11 cellular contexts compared by ENCODE assay signal in genomic region chr6:34233867-34234266, GRCh38. TPM values are rescaled to one million over a fixed set of nuclear protein-coding genes. Genes with fewer than 3 reads are reported as not detected.
DNase-seq lines count a peak whose midpoint lies in the region; ATAC-seq and TF ChIP-seq lines count a peak whose summit lies in the region.
"Had no signal": no experiment of that assay in that cellular context is flagged by ENCODE, and none has a peak within 500 bp of the region (broad histone marks: within the 10 kb centered on the region; RNA-seq: fewer than 3 reads in every experiment).

No MANE protein-coding gene starts in this region.

- no peaks in the 10 kb centered on the region for H3K9me3 Mint-ChIP-seq in CD4-positive, alpha-beta memory T cell
- H3K9me3 Mint-ChIP-seq in chondrocyte (ENCODE audit: low read depth), result no peaks in the 10 kb centered on the region
- no peaks in the 10 kb centered on the region for H3K9me3 Mint-ChIP-seq in nephron

- peaks cover 10 to 30% (median 16%) of the 10 kb centered on the region in 4 donors for H3K4me1 Mint-ChIP-seq in CD4-positive, alpha-beta memory T cell
- peaks cover 9% of the 10 kb centered on the region for H3K4me1 Mint-ChIP-seq in chondrocyte (ENCODE audit: low read depth)
- H3K4me1 Mint-ChIP-seq in nephron, result peaks cover 8% of the 10 kb centered on the region

- POLR2A ChIA-PET in CD4-positive, alpha-beta memory T cell (lab: Charles Lee; ENCODE audit: partially characterized antibody), result interaction anchor here (2.5 to 3.1 kb wide), 2 partner anchors 10 to 15 kb away, joined by 12 to 17 read pairs; partner anchors contain the start of gene SMIM29

- TF ChIP-seq CTCF in chondrocyte (IDR thresholded peaks at IDR 0.05), result no peak
- TF ChIP-seq CTCF in nephron (IDR thresholded peaks at IDR 0.05; ENCODE audit: unreplicated experiment in 3 of 3), result no peak

- WGBS in HUES64, result 91% methylated on average over 7 of the region's 7 CpGs

- no peaks in the 10 kb centered on the region for H3K27me3 ChIP-seq in CD4-positive, alpha-beta memory T cell (ENCODE audit: insufficient read depth, low read length)
- H3K27me3 ChIP-seq in HUES64 (ENCODE audit: insufficient read depth, low read length), result no peaks in the 10 kb centered on the region

- intact Hi-C loops in CD4-positive, alpha-beta memory T cell (cut with micrococcal nuclease), result no loop called here

- H3K36me3 ChIP-seq in CD4-positive, alpha-beta memory T cell (ENCODE audit: insufficient read depth, low read length), result no peaks in the 10 kb centered on the region
- peaks cover 7% of the 10 kb centered on the region for H3K36me3 ChIP-seq in HUES64 (ENCODE audit: insufficient read depth, low read length)

- H3K27ac ChIP-seq in CD4-positive, alpha-beta memory T cell (ENCODE audit: low read depth, low read length), result no peak overlapping the region
- peak overlapping the region; percentile 100 for H3K27ac ChIP-seq in HUES64 (ENCODE audit: low read depth, low read length)
- H3K27ac ChIP-seq: C4-2B had no signal

- H3K4me1 ChIP-seq in CD4-positive, alpha-beta memory T cell (ENCODE audit: insufficient read depth, low read length), result peaks cover 14% of the 10 kb centered on the region
- peaks cover 18% of the 10 kb centered on the region for H3K4me1 ChIP-seq in HUES64 (ENCODE audit: insufficient read depth, low read length)

- peak overlapping the region in 7 of 8 donors; percentile 11 to 86 (median 71) for H3K4me3 Mint-ChIP-seq in CD4-positive, alpha-beta memory T cell
- H3K4me3 Mint-ChIP-seq in chondrocyte (ENCODE audit: unreplicated experiment) (no peak overlapping the region), nephron (peak overlapping the region in 2 of 3 experiments; percentile 5 to 52)

- ATAC-seq in GM21528 (IDR thresholded peaks at IDR 0.05; ENCODE audit: low FRiP score, unreplicated experiment), result no peak

- H3K27ac Mint-ChIP-seq in CD4-positive, alpha-beta memory T cell, result peak overlapping the region; percentile 32 to 96 (median 82)
- no peak overlapping the region for H3K27ac Mint-ChIP-seq in chondrocyte (ENCODE audit: unreplicated experiment)
- H3K27ac Mint-ChIP-seq in nephron, result peak overlapping the region in 2 of 3 experiments; percentile 36 to 91

- no peak overlapping the region for H3K4me3 ChIP-seq in CD4-positive, alpha-beta memory T cell (ENCODE audit: low read length in 2 of 2)
- H3K4me3 ChIP-seq in HUES64 (ENCODE audit: low read length), result 0 out of 2 replicates have a peak overlapping the region, but pooled peaks have one; percentile 57

- no peak for DNase-seq in CD4-positive, alpha-beta memory T cell
- peak; percentile 66 for DNase-seq in chondrocyte (ENCODE audit: low spot score)
- no peak for DNase-seq in stimulated activated CD4-positive, alpha-beta T cell treated with anti-CD3 and anti-CD28 coated beads, Interleukin-4, amount 100 ng/mL, for 4 hours
- no peak for DNase-seq in NK-92 treated with Interleukin-12 subunit alpha and Interleukin-12 subunit beta, amount 100 ng/mL, for 24 hours (lab: John Stamatoyannopoulos, UW)
- DNase-seq in globus pallidus (ENCODE audit: low spot score), result no peak
- DNase-seq: anterior cingulate cortex, retina had no signal

- no peaks in the 10 kb centered on the region for H3K9me3 ChIP-seq in CD4-positive, alpha-beta memory T cell (ENCODE audit: control insufficient read depth in 1 of 2, low read length in 2 of 2)
- no peaks in the 10 kb centered on the region for H3K9me3 ChIP-seq in HUES64 (ENCODE audit: insufficient read depth, low read depth, low read length)

- CTCF ChIA-PET in CD4-positive, alpha-beta memory T cell (lab: Charles Lee; ENCODE audit: partially characterized antibody), result interaction anchor here (0.9 to 1.8 kb wide), 3 partner anchors 10 to 37 kb away, joined by 3 to 7 read pairs (median 3); no protein-coding TSS in a partner anchor

- peaks cover 0 to 8% of the 10 kb centered on the region in 2 donors for H3K36me3 Mint-ChIP-seq in CD4-positive, alpha-beta memory T cell
- H3K36me3 Mint-ChIP-seq in chondrocyte (ENCODE audit: low read depth) (no peaks in the 10 kb centered on the region), nephron (ENCODE audit: low read depth) (no peaks in the 10 kb centered on the region)

- H3K27me3 Mint-ChIP-seq in CD4-positive, alpha-beta memory T cell, result no peaks in the 10 kb centered on the region
- no peaks in the 10 kb centered on the region for H3K27me3 Mint-ChIP-seq in chondrocyte (ENCODE audit: low read depth)
- no peaks in the 10 kb centered on the region for H3K27me3 Mint-ChIP-seq in nephron (ENCODE audit: low read depth)

- H3K9ac ChIP-seq in HUES64 (ENCODE audit: low read depth, low read length), result peak overlapping the region; percentile 100

RNA-seq across cellular contexts. Expression of gene HMGA1, which starts 2.8 kb away (rescaled TPM):
- total RNA-seq in CD4-positive, alpha-beta memory T cell, result 10 to 100 TPM; 74.7 to 77.5 TPM
- 10 to 100 TPM; 25.4 to 40.8 TPM for polyA plus RNA-seq in CD4-positive, alpha-beta memory T cell
- 2,125 TPM for polyA plus RNA-seq in HUES64 (2013, experiment 1 of 2)
- polyA plus RNA-seq in HUES64 (2013, experiment 2 of 2), result 2,161 TPM
- 33.4 to 55.2 TPM (median 37.8 TPM) in 3 replicates for total RNA-seq in chondrocyte

RNA-seq across cellular contexts. Expression of gene SMIM29, which starts 14.9 kb away (rescaled TPM):
- 10 to 100 TPM; 29.7 to 30.1 TPM for total RNA-seq in CD4-positive, alpha-beta memory T cell
- polyA plus RNA-seq in CD4-positive, alpha-beta memory T cell, result 10 to 100 TPM; 51.5 to 66.5 TPM
- 5.7 TPM for polyA plus RNA-seq in HUES64 (2013, experiment 1 of 2)
- 5.8 TPM for polyA plus RNA-seq in HUES64 (2013, experiment 2 of 2)
- total RNA-seq in chondrocyte, result 15.5 to 19.0 TPM (median 18.0 TPM) in 3 replicates
